In the genomic region with DNA sequence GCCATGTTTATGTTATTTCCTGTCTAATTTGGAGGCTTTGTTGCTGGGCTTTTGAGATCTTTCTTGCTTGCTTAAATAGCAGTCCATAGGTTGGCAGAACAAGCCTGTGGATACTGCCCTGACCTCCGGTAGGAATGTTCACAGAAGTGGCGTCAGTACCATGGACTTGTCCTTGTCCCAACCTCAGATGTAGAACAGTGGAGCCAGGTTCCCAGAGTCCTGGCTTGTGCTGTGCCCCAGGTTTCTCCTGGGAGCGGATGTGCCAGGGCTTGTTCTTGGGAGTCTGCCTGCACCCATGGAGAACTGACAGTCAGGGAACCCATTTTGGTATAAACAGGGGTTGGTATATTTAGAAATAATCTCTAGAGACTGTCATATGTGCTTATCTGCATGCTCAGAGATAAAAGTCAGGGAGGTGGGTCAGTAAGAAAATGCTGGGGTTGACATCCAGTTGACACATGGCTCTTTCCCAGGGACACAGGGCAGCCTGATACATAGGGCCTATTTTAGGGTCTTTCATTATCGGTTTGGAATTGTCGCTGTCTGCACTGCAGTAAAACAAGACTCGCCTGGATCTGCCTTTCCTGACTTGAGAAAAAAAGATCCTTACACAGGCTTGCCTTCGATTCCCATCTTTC, we compare ENCODE assay signal across 19 cellular contexts. TPM values are rescaled to one million over a fixed set of nuclear protein-coding genes. Genes with fewer than 3 reads are reported as not detected.
DNase-seq lines count a peak whose midpoint lies in the region; ATAC-seq, FAIRE-seq and TF ChIP-seq lines count a peak whose summit lies in the region.
"Had no signal": no experiment of that assay in that cellular context is flagged by ENCODE, and none has a peak within 500 bp of the region (broad histone marks: within the 10 kb centered on the region; RNA-seq: fewer than 3 reads in every experiment).

No MANE protein-coding gene starts in this region.

- intact Hi-C loops in heart left ventricle (cut with DNase I) (loop anchor here in 4 of 10 donors (5.0 to 10.0 kb wide), 7 partner anchors 37 to 162 kb away; no protein-coding TSS in a partner anchor), upper lobe of right lung (cut with DNase I) (no loop called here)

- 22 to 32% (median 30%) methylated on average over 7 of the region's 7 CpGs for WGBS in heart left ventricle, 4 donors

- no peak for TF ChIP-seq POLR2A in heart left ventricle (IDR thresholded peaks at IDR 0.05)

- H3K27ac Mint-ChIP-seq in chondrocyte (ENCODE audit: unreplicated experiment) (peak overlapping the region; percentile 54), nephron (peak overlapping the region; percentile 49 to 84 (median 78))
- H3K27ac Mint-ChIP-seq: activated B cell treated with CpG ODN at 0.5 μM for 24 hours; dendritic cell treated with granulocyte-macrophage colony-stimulating factor and Interleukin-4, amounts not matched to agents 40 ng/mL and 50 ng/mL, for 4 days; progenitor cell of endocrine pancreas; T-helper 1 cell treated with Interleukin-12 subunit alpha and Interleukin-12 subunit beta and Interleukin-4 antibody, amounts not matched to agents 30 μg/mL and 1 μg/mL, for 36 hours had no signal

- peak; percentile 91 to 95 (median 92) for ATAC-seq in heart left ventricle
- ATAC-seq in upper lobe of right lung = no peak
- no peak for ATAC-seq in GM21723 (IDR thresholded peaks at IDR 0.05; ENCODE audit: unreplicated experiment)

- DNase-seq in chondrocyte (ENCODE audit: low spot score) (no peak), heart left ventricle (peak in 4 of 5 donors; percentile 78 to 92 (median 82)), upper lobe of right lung (no peak), urothelium cell line (ENCODE audit: low spot score) (no peak), A172 (ENCODE audit: low spot score) (no peak)
- DNase-seq: activated B cell treated with CpG ODN at 0.5 μM for 24 hours; activated effector memory CD4-positive, alpha-beta T cell treated with Interleukin-2 at 50 U/mL for 16 hours; hippocampal formation; kidney glomerular epithelial cell; NCI-H187 treated with DMSO at 0.1 percent for 48 hours; NCI-H446; SHP77; stimulated activated CD4-positive, alpha-beta T cell treated with anti-CD3 and anti-CD28 coated beads, Interleukin-15, amount 100 ng/mL, for 24 hours had no signal

- H3K4me3 Mint-ChIP-seq in chondrocyte (ENCODE audit: unreplicated experiment) (no peak overlapping the region), nephron (peak overlapping the region in 1 of 3 experiments; percentile 11)
- H3K4me3 Mint-ChIP-seq: activated B cell treated with CpG ODN at 0.5 μM for 24 hours; dendritic cell treated with granulocyte-macrophage colony-stimulating factor and Interleukin-4, amounts not matched to agents 40 ng/mL and 50 ng/mL, for 4 days; T-helper 1 cell treated with Interleukin-12 subunit alpha and Interleukin-12 subunit beta and Interleukin-4 antibody, amounts not matched to agents 30 μg/mL and 1 μg/mL, for 36 hours had no signal

- peaks cover 18% of the 10 kb centered on the region for H3K9me3 Mint-ChIP-seq in chondrocyte (ENCODE audit: low read depth)
- peaks cover 29% of the 10 kb centered on the region for H3K9me3 Mint-ChIP-seq in nephron

- H3K36me3 ChIP-seq in heart left ventricle (peaks cover 0 to 5% (median 0%) of the 10 kb centered on the region in 9 donors), upper lobe of right lung (no peaks in the 10 kb centered on the region)

- peak overlapping the region in 5 of 12 donors; percentile 7 to 23 (median 11) for H3K4me3 ChIP-seq in heart left ventricle
- H3K4me3 ChIP-seq in upper lobe of right lung = no peak overlapping the region

- FAIRE-seq in urothelium cell line (lab: Jason Lieb, UNC) = no peak

- no peaks in the 10 kb centered on the region for H3K27me3 ChIP-seq in heart left ventricle
- H3K27me3 ChIP-seq in upper lobe of right lung = no peaks in the 10 kb centered on the region

- H3K9me3 ChIP-seq in heart left ventricle (peaks cover 0 to 9% (median under 1%) of the 10 kb centered on the region in 12 donors), upper lobe of right lung (no peaks in the 10 kb centered on the region)

- H3K27ac ChIP-seq in heart left ventricle (peak overlapping the region; percentile 77 to 97 (median 88)), upper lobe of right lung (peak overlapping the region; percentile 32)

- H3K4me1 Mint-ChIP-seq in chondrocyte (ENCODE audit: low read depth) = peaks cover 20% of the 10 kb centered on the region
- H3K4me1 Mint-ChIP-seq in nephron = peaks cover 11% of the 10 kb centered on the region
- H3K4me1 Mint-ChIP-seq: activated B cell treated with CpG ODN at 0.5 μM for 24 hours had no signal

- no peak for TF ChIP-seq CTCF in chondrocyte (IDR thresholded peaks at IDR 0.05)
- no peak for TF ChIP-seq CTCF in heart left ventricle (IDR thresholded peaks at IDR 0.05)
- no peak for TF ChIP-seq CTCF in nephron (IDR thresholded peaks at IDR 0.05; ENCODE audit: unreplicated experiment in 3 of 3)
- no peak for TF ChIP-seq CTCF in upper lobe of right lung (IDR thresholded peaks at IDR 0.05)

- H3K4me1 ChIP-seq in heart left ventricle (peaks cover 7 to 61% (median 38%) of the 10 kb centered on the region in 12 donors), upper lobe of right lung (peaks cover 9% of the 10 kb centered on the region)

- H3K36me3 Mint-ChIP-seq in chondrocyte (ENCODE audit: low read depth) (peaks cover 15% of the 10 kb centered on the region), nephron (ENCODE audit: low read depth) (peaks cover 28% of the 10 kb centered on the region)

- H3K27me3 Mint-ChIP-seq in chondrocyte (ENCODE audit: low read depth) (no peaks in the 10 kb centered on the region), nephron (ENCODE audit: low read depth) (no peaks in the 10 kb centered on the region)
- H3K27me3 Mint-ChIP-seq: progenitor cell of endocrine pancreas had no signal

RNA-seq across cellular contexts. Expression of a gene that starts 22.9 kb away (rescaled TPM):
- total RNA-seq in chondrocyte (27.0 to 48.5 TPM (median 27.0 TPM) in 3 replicates), heart left ventricle (100 to 1,000 TPM in 8 of 9 donors, 10 to 100 TPM in 1; 77.6 to 196 (median 165) TPM), upper lobe of right lung (15.6 TPM)
- 10 to 100 TPM; 41.9 to 68.2 TPM for polyA plus RNA-seq in heart left ventricle
- total RNA-seq in A172 (2014; rRNA removed; shearing (Covaris generic)) = 0.05 and 0.22 TPM in 2 replicates
- total RNA-seq: epithelial cell of proximal tubule had no signal

Comparison
In these comparisons a context has a peak if more than half of its experiments do, and no peak if none do; other contexts are left out.
1. DNase-seq: peak in heart left ventricle (4 of 5); none in chondrocyte (single experiment), upper lobe of right lung (single experiment), urothelium cell line (single experiment) and A172 (single experiment).
2. ATAC-seq: peak in heart left ventricle (4 of 4); none in upper lobe of right lung (single experiment) and GM21723 (single experiment).
3. RNA of a gene that starts 22.9 kb away (total RNA-seq): 77.6 to 196 TPM in heart left ventricle, 27.0 to 48.5 TPM in chondrocyte and 15.6 TPM in upper lobe of right lung (single experiment); 0.05 to 0.22 TPM in A172; every median in the first group is over 10 times any median in the second.